Comparison of ENCODE assay signal across 1 cellular context in genomic region chr18:2410688-2411087, GRCh38.
TF ChIP-seq lines count a peak whose summit lies in the region.

No MANE protein-coding gene starts in this region.

TF ChIP-seq in A549, 52 proteins besides CTCF, POLR2A, EP300 and RAD21 (continued from another document):
- TF ChIP-seq HMGXB4 (CRISPR knock-in tag; IDR thresholded peaks at IDR 0.05; ENCODE audit: borderline replicate concordance) (no peak), HES2 (IDR thresholded peaks at IDR 0.05) (no peak), MAX (IDR thresholded peaks at IDR 0.05) (no peak), KDM1A (IDR thresholded peaks at IDR 0.05; ENCODE audit: low read depth) (no peak), E2F6 (IDR thresholded peaks at IDR 0.05; ENCODE audit: borderline replicate concordance, low read depth) (no peak), RARB (CRISPR knock-in tag; IDR thresholded peaks at IDR 0.05) (no peak), HOXA7 (CRISPR knock-in tag; IDR thresholded peaks at IDR 0.05) (no peak), FOSB (CRISPR knock-in tag; IDR thresholded peaks at IDR 0.05) (no peak), HOXB5 (CRISPR knock-in tag; IDR thresholded peaks at IDR 0.05) (no peak), ZNF302 (CRISPR knock-in tag; IDR thresholded peaks at IDR 0.05) (no peak), CBX2 (IDR thresholded peaks at IDR 0.05; ENCODE audit: borderline replicate concordance, low read depth) (no peak), BCL3 (IDR thresholded peaks at IDR 0.05) (no peak), JUN (IDR thresholded peaks at IDR 0.05) (no peak), ZFP36 (IDR thresholded peaks at IDR 0.05; ENCODE audit: borderline replicate concordance, partially characterized antibody) (no peak), CHD2 (IDR thresholded peaks at IDR 0.05; ENCODE audit: low read length, partially characterized antibody) (no peak), NFE2L2 (conservative IDR thresholded peaks at IDR 0.05; ENCODE audit: low read length) (no peak), REST (IDR thresholded peaks at IDR 0.05) (no peak)
